Comparison of ENCODE assay signal across 8 cellular contexts in the genomic region with DNA sequence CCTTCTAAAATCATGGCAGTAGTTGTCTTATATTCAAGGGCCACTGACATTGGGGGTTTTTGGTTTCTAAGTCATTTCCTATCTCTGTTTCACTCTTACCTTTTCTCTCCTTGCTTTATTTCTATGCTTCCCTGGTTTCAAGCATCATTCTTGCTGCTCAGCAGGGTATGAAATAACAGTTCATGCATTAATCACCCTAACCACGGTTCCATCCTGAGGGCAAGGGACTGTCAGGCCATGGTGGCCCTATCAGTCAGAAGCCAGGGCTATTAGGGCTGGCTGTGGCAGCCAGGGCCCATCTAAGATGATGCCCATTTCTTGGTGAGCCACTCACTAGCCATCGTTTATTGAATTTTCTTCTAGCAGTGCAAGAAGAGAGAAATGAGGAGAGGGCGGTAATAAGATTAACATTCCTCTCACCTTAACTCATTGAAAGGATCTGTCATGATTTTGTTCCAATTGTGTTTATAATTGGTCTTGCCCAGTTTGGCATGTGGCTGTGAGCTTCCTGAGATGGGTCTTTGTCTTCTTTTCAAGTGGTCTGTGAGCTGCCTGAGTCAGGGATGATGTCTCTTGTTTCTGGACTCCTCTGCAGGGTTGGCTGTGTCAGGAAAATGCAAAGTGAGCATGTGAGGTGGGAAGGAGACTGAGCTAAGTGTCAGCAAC. TPM values are rescaled to one million over a fixed set of nuclear protein-coding genes. Genes with fewer than 3 reads are reported as not detected.
A peak's percentile ranks its signal among the peaks of the same experiment; 100 is the strongest.
DNase-seq lines count a peak whose midpoint lies in the region; ATAC-seq and TF ChIP-seq lines count a peak whose summit lies in the region.

No MANE protein-coding gene starts in this region.

- H3K4me3 ChIP-seq in psoas muscle: no peak overlapping the region

- H3K36me3 Mint-ChIP-seq in activated T-helper 17 cell treated with anti-CD3 and anti-CD28 coated beads, Interleukin-2, amount 50 U/mL, for 72 hours (ENCODE audit: low read depth): no peaks in the 10 kb centered on the region

- H3K4me1 Mint-ChIP-seq in activated T-helper 17 cell treated with anti-CD3 and anti-CD28 coated beads, Interleukin-2, amount 50 U/mL, for 72 hours: peaks cover 24% of the 10 kb centered on the region

- 48 to 80% (median 57%) methylated on average over 3 of the region's 3 CpGs for WGBS in psoas muscle, 3 donors

- TF ChIP-seq CTCF in psoas muscle (IDR thresholded peaks at IDR 0.05): no peak

- ATAC-seq in GM18868 (IDR thresholded peaks at IDR 0.05; ENCODE audit: unreplicated experiment): peak; percentile 59
- ATAC-seq in HG02623 (IDR thresholded peaks at IDR 0.05; ENCODE audit: unreplicated experiment): peak; percentile 44
- peak; percentile 88 for ATAC-seq in activated T-helper 17 cell treated with anti-CD3 and anti-CD28 coated beads, Interleukin-2, amount 50 U/mL, for 72 hours (replicated peaks)
- no peak for ATAC-seq in psoas muscle

- peak overlapping the region; percentile 94 for H3K27ac ChIP-seq in psoas muscle

- no peak for DNase-seq in psoas muscle
- DNase-seq in putamen (ENCODE audit: low spot score): no peak
- DNase-seq in NCI-H2029 treated with DMSO at 0.1 percent for 48 hours (lab: John Stamatoyannopoulos, UW): no peak
- no peak for DNase-seq in ecto neural progenitor cell (ENCODE audit: low spot score)
- no peak for DNase-seq in stimulated activated CD8-positive, alpha-beta memory T cell treated with anti-CD3 and anti-CD28 coated beads, Interleukin-4, amount 100 ng/mL, for 48 hours

- no peaks in the 10 kb centered on the region for H3K9me3 ChIP-seq in psoas muscle

- H3K9me3 Mint-ChIP-seq in activated T-helper 17 cell treated with anti-CD3 and anti-CD28 coated beads, Interleukin-2, amount 50 U/mL, for 72 hours: no peaks in the 10 kb centered on the region

- H3K4me3 Mint-ChIP-seq in activated T-helper 17 cell treated with anti-CD3 and anti-CD28 coated beads, Interleukin-2, amount 50 U/mL, for 72 hours: peak overlapping the region; percentile 6

- H3K36me3 ChIP-seq in psoas muscle (ENCODE audit: insufficient read depth in 1 of 2, low read depth in 1 of 2): no peaks in the 10 kb centered on the region

- peak overlapping the region; percentile 4 for H3K27ac Mint-ChIP-seq in activated T-helper 17 cell treated with anti-CD3 and anti-CD28 coated beads, Interleukin-2, amount 50 U/mL, for 72 hours

- intact Hi-C loops in psoas muscle (cut with DNase I): no loop called here

- H3K4me1 ChIP-seq in psoas muscle: peaks cover 94% of the 10 kb centered on the region

- H3K27me3 Mint-ChIP-seq in activated T-helper 17 cell treated with anti-CD3 and anti-CD28 coated beads, Interleukin-2, amount 50 U/mL, for 72 hours: no peaks in the 10 kb centered on the region

- no peaks in the 10 kb centered on the region for H3K27me3 ChIP-seq in psoas muscle (ENCODE audit: insufficient read depth in 3 of 3, low read length in 2 of 3)

RNA-seq across cellular contexts. Expression of a gene that starts 45.2 kb away (rescaled TPM):
- 10 to 100 TPM; 11.3 to 11.9 TPM for total RNA-seq in activated T-helper 17 cell treated with anti-CD3 and anti-CD28 coated beads, Interleukin-2, amount 50 U/mL, for 72 hours
- total RNA-seq in psoas muscle: 100 to 1,000 TPM; 193 to 408 (median 285) TPM
- polyA plus RNA-seq in psoas muscle: 100 to 1,000 TPM; 217 to 601 (median 297) TPM

Comparison
In these comparisons a context has a peak if more than half of its experiments do, and no peak if none do; other contexts are left out.
1. ATAC-seq: peak in GM18868 (single experiment), HG02623 (single experiment) and activated T-helper 17 cell treated with anti-CD3 and anti-CD28 coated beads, Interleukin-2, amount 50 U/mL, for 72 hours (single experiment); none in psoas muscle (0 of 4).
2. RNA of a gene that starts 45.2 kb away (total RNA-seq): 193 to 408 TPM in psoas muscle; 11.3 to 11.9 TPM in activated T-helper 17 cell treated with anti-CD3 and anti-CD28 coated beads, Interleukin-2, amount 50 U/mL, for 72 hours; every median in the first group is over 10 times any median in the second.